Comparison of ENCODE assay signal across 25 cellular contexts in genomic region chr2:146540271-146540932, GRCh38.
DNase-seq lines count a peak whose midpoint lies in the region; ATAC-seq, FAIRE-seq and TF ChIP-seq lines count a peak whose summit lies in the region.
"Had no signal": no experiment of that assay in that cellular context is flagged by ENCODE, and none has a peak within 500 bp of the region (broad histone marks: within the 10 kb centered on the region; RNA-seq: fewer than 3 reads in every experiment).

No MANE protein-coding gene starts in this region.

- peak overlapping the region; percentile 77 for H2BK5ac ChIP-seq in H9 (ENCODE audit: insufficient read length, low read length)

- H3K79me2 ChIP-seq in H9 (ENCODE audit: insufficient read depth, low read length) (no peaks in the 10 kb centered on the region), astrocyte (ENCODE audit: insufficient read depth, low read length) (no peaks in the 10 kb centered on the region), osteoblast (ENCODE audit: insufficient read depth, low read length) (no peaks in the 10 kb centered on the region)

- no peak for TF ChIP-seq CTCF in H9 (conservative IDR thresholded peaks at IDR 0.05)
- no peak for TF ChIP-seq CTCF in astrocyte (IDR thresholded peaks at IDR 0.05; ENCODE audit: insufficient read depth, low read depth, low read length)
- no peak for TF ChIP-seq CTCF in osteoblast (IDR thresholded peaks at IDR 0.05; ENCODE audit: extremely low read depth, low read depth, low read length)

- no peak overlapping the region for H2BK20ac ChIP-seq in H9 (ENCODE audit: low read depth, low read length, poor library complexity, severe bottlenecking)

- H3K27me3 ChIP-seq in H9 (ENCODE audit: insufficient read depth, low read length) (peaks cover 3% of the 10 kb centered on the region; the same call in 1 of the 2 replicates), astrocyte (ENCODE audit: insufficient read depth, low read length) (no peaks in the 10 kb centered on the region), iPS-15b (ENCODE audit: control insufficient read depth, insufficient read depth, low read length) (no peaks in the 10 kb centered on the region), osteoblast (ENCODE audit: insufficient read depth, low read length) (no peaks in the 10 kb centered on the region)

- peak overlapping the region; percentile 99 to 100 (median 100) for H3K27ac Mint-ChIP-seq in H9
- no peak overlapping the region for H3K27ac Mint-ChIP-seq in astrocyte (ENCODE audit: unreplicated experiment)
- H3K27ac Mint-ChIP-seq: activated naive CD8-positive, alpha-beta T cell treated with anti-CD3 and anti-CD28 coated beads, Interleukin-2, amount 10 ng/mL, durations not matched to agents 7 days and 5 days; activated T-helper 2 cell treated with anti-CD3 and anti-CD28 coated beads, Interferon-gamma antibody, Interleukin-2, Interleukin-4, amounts not matched to agents 10 μg/mL and 5 μg/mL and 100 μg/mL, durations not matched to agents 14 hours and 24 hours and 36 hours; CD4-positive, alpha-beta memory T cell; immature natural killer cell; nephron progenitor cell; stimulated activated effector memory CD8-positive, alpha-beta T cell treated with anti-CD3 and anti-CD28 coated beads, Interleukin-12 subunit alpha, Interleukin-12 subunit beta, amount 100 ng/mL, for 72 hours; T-helper 17 cell had no signal

- WGBS in H9 (ENCODE audit: extremely low coverage, insufficient read length, low lambda C conversion rate) = no CpG with 5 or more reads among the region's 3 CpGs

- no peak overlapping the region for H4K5ac ChIP-seq in H9 (ENCODE audit: insufficient read length, low read depth, low read length)

- peak overlapping the region; percentile 96 for H3K27ac ChIP-seq in H9 (ENCODE audit: insufficient read length, low read depth, low read length)
- H3K27ac ChIP-seq in astrocyte (ENCODE audit: low read depth, low read length) = no peak overlapping the region
- H3K27ac ChIP-seq in osteoblast (ENCODE audit: low read depth, low read length) = no peak overlapping the region
- H3K27ac ChIP-seq: left ventricle myocardium inferior, psoas muscle had no signal

- H3K4me1 ChIP-seq in H9 (ENCODE audit: insufficient read depth, low read length) (peaks cover 2% of the 10 kb centered on the region), astrocyte (ENCODE audit: insufficient read depth, low read length) (no peaks in the 10 kb centered on the region), iPS-15b (ENCODE audit: control insufficient read depth, insufficient read depth, low read length) (peaks cover 24% of the 10 kb centered on the region), osteoblast (ENCODE audit: insufficient read depth, low read length) (no peaks in the 10 kb centered on the region)
- H3K4me1 ChIP-seq: left ventricle myocardium inferior, psoas muscle had no signal

- no peak overlapping the region for H3K23ac ChIP-seq in H9 (ENCODE audit: insufficient read length, low read depth, low read length)

- peak overlapping the region in 1 of 2 experiments; percentile 45; a peak in 4 of 5 replicates for H3K4me3 Mint-ChIP-seq in H9
- H3K4me3 Mint-ChIP-seq in astrocyte (ENCODE audit: unreplicated experiment) = no peak overlapping the region
- H3K4me3 Mint-ChIP-seq: activated naive CD8-positive, alpha-beta T cell treated with anti-CD3 and anti-CD28 coated beads, Interleukin-2, amount 10 ng/mL, durations not matched to agents 7 days and 5 days; CD4-positive, alpha-beta memory T cell; immature natural killer cell; nephron progenitor cell; stimulated activated effector memory CD8-positive, alpha-beta T cell treated with anti-CD3 and anti-CD28 coated beads, Interleukin-12 subunit alpha, Interleukin-12 subunit beta, amount 100 ng/mL, for 72 hours; T-helper 17 cell had no signal

- H3K27me3 Mint-ChIP-seq in H9 (ENCODE audit: low read depth) = peaks cover 1% of the 10 kb centered on the region; the same call in 1 of the 2 replicates
- peaks cover 2% of the 10 kb centered on the region for H3K27me3 Mint-ChIP-seq in astrocyte (ENCODE audit: low read depth, unreplicated experiment)
- H3K27me3 Mint-ChIP-seq: activated naive CD8-positive, alpha-beta T cell treated with anti-CD3 and anti-CD28 coated beads, Interleukin-2, amount 10 ng/mL, durations not matched to agents 7 days and 5 days; CD4-positive, alpha-beta memory T cell; T-helper 17 cell had no signal

- peak overlapping the region; percentile 99 for H2BK120ac ChIP-seq in H9 (ENCODE audit: low read depth, low read length, poor library complexity, severe bottlenecking)

- no peak overlapping the region for H2AK5ac ChIP-seq in H9 (ENCODE audit: insufficient read length, low read length)

- H2AFZ ChIP-seq in H9 (ENCODE audit: low read length) = no peak overlapping the region
- H2AFZ ChIP-seq in astrocyte (ENCODE audit: low read depth, low read length) = peak overlapping the region; percentile 23
- H2AFZ ChIP-seq in osteoblast (ENCODE audit: low read length) = no peak overlapping the region

- DNase-seq in H9 (peak; percentile 82), astrocyte (ENCODE audit: low read depth) (no peak), osteoblast (ENCODE audit: insufficient read length, low spot score, missing footprints) (peak; percentile 31)
- no peak for DNase-seq in activated naive CD4-positive, alpha-beta T cell (lab: John Stamatoyannopoulos, UW)
- DNase-seq: activated CD8-positive, alpha-beta memory T cell treated with anti-CD3 and anti-CD28 coated beads, Interleukin-2, amount 50 U/mL, for 48 hours; activated naive CD8-positive, alpha-beta T cell treated with anti-CD3 and anti-CD28 coated beads, Interleukin-2, amount 10 ng/mL, durations not matched to agents 7 days and 5 days; CD4-positive, alpha-beta memory T cell; GF-D8; immature natural killer cell; left ventricle myocardium inferior; NCI-H1105 treated with DMSO at 0.1 percent for 48 hours; NCI-H2029 treated with DMSO at 0.1 percent for 48 hours; NCI-H446 treated with DMSO at 0.1 percent for 48 hours; nephron progenitor cell; psoas muscle; stimulated activated CD4-positive, alpha-beta T cell treated with anti-CD3 and anti-CD28 coated beads, Interleukin-1b, Interleukin-23, amount 100 ng/mL, for 48 hours; T-helper 17 cell had no signal

- H3K4ac ChIP-seq in H9 (ENCODE audit: low read depth, low read length) = no peak overlapping the region; the same call in 1 of the 2 replicates

- peak overlapping the region; percentile 50 for H3K9ac ChIP-seq in H9 (ENCODE audit: extremely low read depth, insufficient read length, low read length)
- H3K9ac ChIP-seq in astrocyte (ENCODE audit: low read length) = no peak overlapping the region
- H3K9ac ChIP-seq in iPS-15b (ENCODE audit: low read depth, low read length) = peak overlapping the region; percentile 67

- H3K23me2 ChIP-seq in H9 (ENCODE audit: insufficient read length, low read depth, low read length, poor library complexity, severe bottlenecking) = no peaks in the 10 kb centered on the region

- H3K36me3 Mint-ChIP-seq in H9 (ENCODE audit: insufficient read depth in 1 of 3, low read depth in 3 of 3) = peaks cover 19 to 42% (median 27%) of the 10 kb centered on the region in 3 experiments
- no peaks in the 10 kb centered on the region for H3K36me3 Mint-ChIP-seq in astrocyte (ENCODE audit: low read depth, unreplicated experiment)
- H3K36me3 Mint-ChIP-seq: activated naive CD8-positive, alpha-beta T cell treated with anti-CD3 and anti-CD28 coated beads, Interleukin-2, amount 10 ng/mL, durations not matched to agents 7 days and 5 days; brain; CD4-positive, alpha-beta memory T cell; immature natural killer cell; stimulated activated effector memory CD8-positive, alpha-beta T cell treated with anti-CD3 and anti-CD28 coated beads, Interleukin-12 subunit alpha, Interleukin-12 subunit beta, amount 100 ng/mL, for 72 hours had no signal

- no peak overlapping the region for H4K8ac ChIP-seq in H9 (replicated peaks; ENCODE audit: insufficient read length, low read depth, low read length)

- H3T11ph ChIP-seq in H9 (ENCODE audit: low read length) = peak overlapping the region; percentile 93

- no peak overlapping the region for H2BK12ac ChIP-seq in H9 (ENCODE audit: insufficient read length, low read depth, low read length)

- H3K4me2 ChIP-seq in H9 (ENCODE audit: insufficient read depth, insufficient read length, low read length) = peak overlapping the region; percentile 7
- no peak overlapping the region for H3K4me2 ChIP-seq in astrocyte (ENCODE audit: low read length)
- no peak overlapping the region for H3K4me2 ChIP-seq in osteoblast (ENCODE audit: insufficient read depth, low read length)

- H3K9me3 Mint-ChIP-seq in H9 (peaks cover 12 to 19% of the 10 kb centered on the region in 2 experiments), astrocyte (ENCODE audit: unreplicated experiment) (peaks cover 2% of the 10 kb centered on the region)
- H3K9me3 Mint-ChIP-seq: activated T-helper 2 cell treated with anti-CD3 and anti-CD28 coated beads, Interferon-gamma antibody, Interleukin-2, Interleukin-4, amounts not matched to agents 10 μg/mL and 5 μg/mL and 100 μg/mL, durations not matched to agents 14 hours and 24 hours and 36 hours had no signal

- H4K91ac ChIP-seq in H9 (ENCODE audit: insufficient read length, low read depth, low read length) = no peak overlapping the region

- peak overlapping the region; percentile 0; the same call in 1 of the 2 replicates for H3K14ac ChIP-seq in H9 (ENCODE audit: insufficient read depth, low read length)

- peak overlapping the region; percentile 78 for H3K18ac ChIP-seq in H9 (ENCODE audit: insufficient read length, low read depth, low read length)

- peaks cover 54 to 56% of the 10 kb centered on the region in 2 experiments for H3K4me1 Mint-ChIP-seq in H9
- H3K4me1 Mint-ChIP-seq in astrocyte (ENCODE audit: low read depth, unreplicated experiment) = no peaks in the 10 kb centered on the region
- H3K4me1 Mint-ChIP-seq: activated naive CD8-positive, alpha-beta T cell treated with anti-CD3 and anti-CD28 coated beads, Interleukin-2, amount 10 ng/mL, durations not matched to agents 7 days and 5 days; CD4-positive, alpha-beta memory T cell; immature natural killer cell; stimulated activated effector memory CD8-positive, alpha-beta T cell treated with anti-CD3 and anti-CD28 coated beads, Interleukin-12 subunit alpha, Interleukin-12 subunit beta, amount 100 ng/mL, for 72 hours; T-helper 17 cell had no signal

- H3K56ac ChIP-seq in H9 (ENCODE audit: insufficient read length, low read depth, low read length) = no peak overlapping the region

- ATAC-seq in GM19467 (IDR thresholded peaks at IDR 0.05; ENCODE audit: unreplicated experiment) = no peak
- ATAC-seq in HG02973 (IDR thresholded peaks at IDR 0.05; ENCODE audit: unreplicated experiment) = no peak
- ATAC-seq: Panc1; psoas muscle; stimulated activated effector memory CD8-positive, alpha-beta T cell treated with anti-CD3 and anti-CD28 coated beads, Interleukin-12 subunit alpha, Interleukin-12 subunit beta, amount 100 ng/mL, for 72 hours; T-helper 17 cell had no signal

- no peaks in the 10 kb centered on the region for H4K20me1 ChIP-seq in H9 (ENCODE audit: control insufficient read depth, insufficient read depth, insufficient read length)
- H4K20me1 ChIP-seq in astrocyte (ENCODE audit: insufficient read depth, low read length) = no peaks in the 10 kb centered on the region
- H4K20me1 ChIP-seq in osteoblast (ENCODE audit: insufficient read depth, low read length) = no peaks in the 10 kb centered on the region

- H3K79me1 ChIP-seq in H9 (ENCODE audit: insufficient read depth, low read depth, low read length, poor library complexity, severe bottlenecking) = no peaks in the 10 kb centered on the region

- H3K36me3 ChIP-seq in astrocyte (ENCODE audit: insufficient read depth, low read length) (no peaks in the 10 kb centered on the region), iPS-15b (ENCODE audit: control insufficient read depth, insufficient read depth, low read length) (no peaks in the 10 kb centered on the region), osteoblast (ENCODE audit: insufficient read depth, low read length) (no peaks in the 10 kb centered on the region)
- H3K36me3 ChIP-seq: left ventricle myocardium inferior had no signal

- no peak for FAIRE-seq in astrocyte (lab: Jason Lieb, UNC)
- FAIRE-seq: urothelium cell line had no signal

- H2BK15ac ChIP-seq in H9 (ENCODE audit: low read depth, low read length) = no peak overlapping the region

- no peaks in the 10 kb centered on the region for H3K9me3 ChIP-seq in H9 (ENCODE audit: control insufficient read depth, low read depth, low read length)
- no peaks in the 10 kb centered on the region for H3K9me3 ChIP-seq in astrocyte (ENCODE audit: insufficient read depth, low read depth, low read length)
- no peaks in the 10 kb centered on the region for H3K9me3 ChIP-seq in iPS-15b (ENCODE audit: control insufficient read depth, insufficient read depth, low read length)
- H3K9me3 ChIP-seq in osteoblast (ENCODE audit: low read depth, low read length) = no peaks in the 10 kb centered on the region
- H3K9me3 ChIP-seq: psoas muscle had no signal

- no peak overlapping the region for H3K4me3 ChIP-seq in astrocyte (ENCODE audit: insufficient read depth, low read depth, low read length)
- H3K4me3 ChIP-seq in iPS-15b (ENCODE audit: low read depth, low read length) = no peak overlapping the region
- H3K4me3 ChIP-seq in osteoblast (ENCODE audit: insufficient read depth, low read length) = no peak overlapping the region
- H3K4me3 ChIP-seq: left ventricle myocardium inferior, psoas muscle had no signal

Comparison
In these comparisons a context has a peak if more than half of its experiments do, and no peak if none do; other contexts are left out.
1. DNase-seq: peak in H9 (single experiment) and osteoblast (single experiment); none in astrocyte (single experiment) and activated naive CD4-positive, alpha-beta T cell (0 of 4).